In the genomic region with DNA sequence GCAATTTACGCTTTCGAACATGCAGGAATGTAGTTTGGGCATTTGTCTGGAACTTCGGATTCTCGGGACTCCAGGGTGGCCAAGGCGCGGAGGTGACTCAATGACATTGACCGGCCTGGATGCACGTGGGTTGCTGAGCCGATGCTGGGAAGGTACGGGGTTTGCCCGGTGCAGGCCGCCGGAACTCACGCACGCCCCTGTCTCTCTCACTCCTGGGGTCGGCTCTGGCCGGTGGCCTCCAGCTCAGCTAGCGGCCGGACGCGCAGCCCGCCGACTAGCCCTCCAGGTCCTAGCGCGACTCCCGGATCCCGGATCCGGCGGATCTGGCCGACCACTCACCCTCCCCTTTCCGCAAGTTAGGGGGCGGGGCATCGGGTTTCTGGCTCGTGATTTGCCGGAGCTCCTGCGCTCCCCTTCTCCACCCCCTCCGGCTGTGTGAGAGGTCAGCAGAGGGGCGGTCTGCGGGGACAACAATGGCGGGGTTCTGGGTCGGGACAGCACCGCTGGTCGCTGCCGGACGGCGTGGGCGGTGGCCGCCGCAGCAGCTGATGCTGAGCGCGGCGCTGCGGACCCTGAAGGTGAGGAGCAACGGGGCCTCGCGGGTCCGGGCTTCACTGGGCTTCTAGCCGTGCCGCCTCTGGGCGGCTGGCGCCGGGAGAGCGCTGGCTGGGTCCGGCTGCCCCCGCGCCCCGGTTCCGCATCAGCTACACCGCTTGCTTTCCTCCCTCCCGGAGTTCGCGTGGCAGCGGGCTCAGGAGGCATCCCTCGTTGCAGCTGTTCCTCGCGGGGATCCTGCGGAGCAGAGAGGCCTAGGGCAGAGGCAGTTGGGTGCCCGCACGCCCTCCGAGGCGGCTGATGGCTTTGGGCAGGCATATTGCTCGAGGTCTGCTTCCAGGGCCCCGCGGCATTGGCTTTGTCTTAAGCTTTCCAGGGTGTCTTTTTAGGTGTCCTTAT, we compare ENCODE assay signal across 8 cellular contexts. TPM values are rescaled to one million over a fixed set of nuclear protein-coding genes. Genes with fewer than 3 reads are reported as not detected.
DNase-seq lines count a peak whose midpoint lies in the region; ATAC-seq and TF ChIP-seq lines count a peak whose summit lies in the region.

A gene with protein sequence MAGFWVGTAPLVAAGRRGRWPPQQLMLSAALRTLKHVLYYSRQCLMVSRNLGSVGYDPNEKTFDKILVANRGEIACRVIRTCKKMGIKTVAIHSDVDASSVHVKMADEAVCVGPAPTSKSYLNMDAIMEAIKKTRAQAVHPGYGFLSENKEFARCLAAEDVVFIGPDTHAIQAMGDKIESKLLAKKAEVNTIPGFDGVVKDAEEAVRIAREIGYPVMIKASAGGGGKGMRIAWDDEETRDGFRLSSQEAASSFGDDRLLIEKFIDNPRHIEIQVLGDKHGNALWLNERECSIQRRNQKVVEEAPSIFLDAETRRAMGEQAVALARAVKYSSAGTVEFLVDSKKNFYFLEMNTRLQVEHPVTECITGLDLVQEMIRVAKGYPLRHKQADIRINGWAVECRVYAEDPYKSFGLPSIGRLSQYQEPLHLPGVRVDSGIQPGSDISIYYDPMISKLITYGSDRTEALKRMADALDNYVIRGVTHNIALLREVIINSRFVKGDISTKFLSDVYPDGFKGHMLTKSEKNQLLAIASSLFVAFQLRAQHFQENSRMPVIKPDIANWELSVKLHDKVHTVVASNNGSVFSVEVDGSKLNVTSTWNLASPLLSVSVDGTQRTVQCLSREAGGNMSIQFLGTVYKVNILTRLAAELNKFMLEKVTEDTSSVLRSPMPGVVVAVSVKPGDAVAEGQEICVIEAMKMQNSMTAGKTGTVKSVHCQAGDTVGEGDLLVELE (plus strand): TSS at position 446 of the 954 bp plus-strand sequence. CDS start 28 bp downstream, at position 474.

- H3K27ac ChIP-seq in spleen, result peak within 1 kb of the TSS; percentile 53 to 84 (median 76)

- ATAC-seq in GM18867 (IDR thresholded peaks at IDR 0.05; ENCODE audit: unreplicated experiment) (peak; percentile 96), HG03097 (IDR thresholded peaks at IDR 0.05; ENCODE audit: low FRiP score, unreplicated experiment) (peak; percentile 95)

- in situ Hi-C loops in ACHN (cut with HindIII; ENCODE audit: low pct_ligation_motif_present, low pct_unique_long_range_greater_than_20kb, low sequenced_read_pairs), result no loop called here

- intact Hi-C loops in spleen (cut with DNase I; ENCODE audit: low total_unique reads), result no loop called here

- peak in 1 of 11 experiments; percentile 13 for TF ChIP-seq CTCF in spleen (IDR thresholded peaks at IDR 0.05 in 8 of 11, conservative IDR thresholded peaks at IDR 0.05 in 3 of 11)

- 0 to 1% (median 1%) methylated on average over 60 to 84 of the region's 84 CpGs for WGBS in spleen, 5 donors

- H3K27me3 ChIP-seq in spleen (replicated peaks in 1 of 7), result no peaks in the 10 kb centered on the region

- peak; percentile 91 for DNase-seq in ACHN
- DNase-seq in NCI-H226, result peak; percentile 92
- DNase-seq in activated CD4-positive, CD25-positive, alpha-beta regulatory T cell treated with anti-CD3 and anti-CD28 coated beads, Interleukin-2, amount 50 U/mL, for 16 hours (ENCODE audit: low read depth, low spot score), result peak; percentile 57
- DNase-seq in cerebellar cortex (ENCODE audit: low spot score), result peak; percentile 96
- DNase-seq in iris pigment epithelial cell (ENCODE audit: low read depth), result peak; percentile 94
- peak; percentile 96 for DNase-seq in spleen

- peak within 1 kb of the TSS; percentile 77 to 99 (median 91) for H3K4me3 ChIP-seq in spleen

- H3K9me3 ChIP-seq in spleen, result no peaks in the 10 kb centered on the region

- H3K36me3 ChIP-seq in spleen, result no peaks in the 10 kb centered on the region

- TF ChIP-seq POLR2A in spleen (IDR thresholded peaks at IDR 0.05), result no peak

- peaks cover 0 to 41% (median 30%) of the 10 kb centered on the region in 6 donors for H3K4me1 ChIP-seq in spleen

RNA-seq across cellular contexts. Expression of the gene that starts here (rescaled TPM):
- 10 to 100 TPM; 29.7 to 54.9 (median 46.8) TPM for total RNA-seq in spleen
- 10 to 100 TPM in 1 of 3 donors, 1 to 10 TPM in 2; 9.3 to 10.9 (median 9.8) TPM for polyA plus RNA-seq in spleen

Comparison
In these comparisons a context has a peak if more than half of its experiments do, and no peak if none do; other contexts are left out.
1. Peak in every context shown above with its lines: DNase-seq, ATAC-seq, H3K4me3 ChIP-seq and H3K27ac ChIP-seq.